Comparison of ENCODE assay signal across 23 cellular contexts in genomic region chr12:26520869-26521268, GRCh38.
DNase-seq lines count a peak whose midpoint lies in the region; ATAC-seq, FAIRE-seq and TF ChIP-seq lines count a peak whose summit lies in the region.
"Had no signal": no experiment of that assay in that cellular context is flagged by ENCODE, and none has a peak within 500 bp of the region (broad histone marks: within the 10 kb centered on the region; RNA-seq: fewer than 3 reads in every experiment).

No MANE protein-coding gene starts in this region.

- intact Hi-C loops in aorta (cut with DNase I) = loop anchor here in 1 of 2 donors (5.0 kb wide), 1 partner anchor 409 kb away; no protein-coding TSS in a partner anchor

- TF ChIP-seq CTCF in GM12865 (IDR thresholded peaks at IDR 0.05; ENCODE audit: insufficient read depth, low read depth, low read length, missing control alignments) = no peak

- H3K4me3 ChIP-seq in GM12865 (ENCODE audit: low read depth, low read length) = no peak overlapping the region
- no peak overlapping the region for H3K4me3 ChIP-seq in aorta (ENCODE audit: low read length in 2 of 2)
- H3K4me3 ChIP-seq: HAP-1, heart right ventricle, left ventricle myocardium inferior, SJSA1, thoracic aorta had no signal

- H3K9me3 ChIP-seq in aorta (ENCODE audit: control insufficient read depth, low read length) = peaks cover 2% of the 10 kb centered on the region
- H3K9me3 ChIP-seq: HAP-1 had no signal

- no peak overlapping the region for H3K27ac ChIP-seq in aorta (ENCODE audit: low read depth in 1 of 2, low read length in 2 of 2)
- H3K27ac ChIP-seq: heart right ventricle, left ventricle myocardium inferior, SJSA1, thoracic aorta had no signal

- ATAC-seq in GM18909 (IDR thresholded peaks at IDR 0.05; ENCODE audit: poor library complexity, unreplicated experiment) (peak; percentile 69), HG02938 (IDR thresholded peaks at IDR 0.05; ENCODE audit: unreplicated experiment) (peak; percentile 66), HG03571 (IDR thresholded peaks at IDR 0.05; ENCODE audit: unreplicated experiment) (peak; percentile 46), aorta (ENCODE audit: low FRiP score) (no peak)
- ATAC-seq: heart right ventricle; stimulated activated memory B cell treated with anti-CD40 and anti-IgM and Interleukin-4, amounts not matched to agents 10 μg/mL and 1 μg/mL and 100 μg/mL, for 72 hours; T-helper 17 cell had no signal

- H3K4me1 ChIP-seq in aorta (ENCODE audit: control insufficient read depth in 1 of 2, insufficient read depth in 2 of 2, low read length in 2 of 2) = no peaks in the 10 kb centered on the region
- H3K4me1 ChIP-seq: HAP-1, SJSA1 had no signal

- no peaks in the 10 kb centered on the region for H3K27me3 ChIP-seq in aorta (ENCODE audit: control insufficient read depth in 1 of 2, insufficient read depth in 2 of 2, low read length in 1 of 2)
- H3K27me3 ChIP-seq: heart right ventricle, SJSA1 had no signal

- no peaks in the 10 kb centered on the region for H3K36me3 ChIP-seq in aorta (ENCODE audit: control insufficient read depth in 1 of 2, insufficient read depth in 2 of 2, low read length in 1 of 2)
- H3K36me3 ChIP-seq: HAP-1, thoracic aorta had no signal

- DNase-seq in GM12865 (ENCODE audit: low read depth) = peak; percentile 30
- DNase-seq in GM12892 (ENCODE audit: insufficient read length) = no peak
- DNase-seq in NCI-H446 (lab: John Stamatoyannopoulos, UW) = no peak
- no peak for DNase-seq in aorta
- no peak for DNase-seq in Kasumi-1 (lab: John Stamatoyannopoulos, UW)
- DNase-seq: activated CD4-positive, alpha-beta T cell treated with anti-CD3 and anti-CD28 coated beads, Interleukin-2, amount 50 U/mL, for 4 hours; DMS153; GF-D8; heart right ventricle; immature natural killer cell; Karpas-422; left ventricle myocardium inferior; midbrain; NCI-H187 treated with DMSO at 0.1 percent for 48 hours; NCI-H345; T-helper 17 cell had no signal

- TF ChIP-seq POLR2A in GM12892 (IDR thresholded peaks at IDR 0.05; ENCODE audit: low read depth, low read length) = no peak

- no peak for FAIRE-seq in GM12892 (lab: Jason Lieb, UNC)
